ENCODE assay signal across 1 cellular context in genomic region chr2:121907905-121908304, GRCh38.
TF ChIP-seq lines count a peak whose summit lies in the region.

No MANE protein-coding gene starts in this region.

TF ChIP-seq in GM23338, 12 proteins besides CTCF, POLR2A, EP300 and RAD21 (continued from another document):
- TF ChIP-seq ZNF462 (CRISPR knock-in tag; IDR thresholded peaks at IDR 0.05) = no peak
- no peak for TF ChIP-seq CREB1 (CRISPR knock-in tag; IDR thresholded peaks at IDR 0.05; ENCODE audit: low read depth)
- no peak for TF ChIP-seq ETS1 (IDR thresholded peaks at IDR 0.05)
- TF ChIP-seq EZH2phosphoT487 (IDR thresholded peaks at IDR 0.05; ENCODE audit: unreplicated experiment) = no peak
- TF ChIP-seq ZNF331 (CRISPR knock-in tag; IDR thresholded peaks at IDR 0.05; ENCODE audit: low read depth) = no peak
- no peak for TF ChIP-seq EZH2 (IDR thresholded peaks at IDR 0.05; ENCODE audit: low read depth, unreplicated experiment)
- TF ChIP-seq ZNF114 (CRISPR knock-in tag; IDR thresholded peaks at IDR 0.05) = no peak
- TF ChIP-seq NANOG (IDR thresholded peaks at IDR 0.05; ENCODE audit: borderline replicate concordance) = no peak
- no peak for TF ChIP-seq POLR2AphosphoS5 (IDR thresholded peaks at IDR 0.05; ENCODE audit: low read depth)
